In the genomic region with DNA sequence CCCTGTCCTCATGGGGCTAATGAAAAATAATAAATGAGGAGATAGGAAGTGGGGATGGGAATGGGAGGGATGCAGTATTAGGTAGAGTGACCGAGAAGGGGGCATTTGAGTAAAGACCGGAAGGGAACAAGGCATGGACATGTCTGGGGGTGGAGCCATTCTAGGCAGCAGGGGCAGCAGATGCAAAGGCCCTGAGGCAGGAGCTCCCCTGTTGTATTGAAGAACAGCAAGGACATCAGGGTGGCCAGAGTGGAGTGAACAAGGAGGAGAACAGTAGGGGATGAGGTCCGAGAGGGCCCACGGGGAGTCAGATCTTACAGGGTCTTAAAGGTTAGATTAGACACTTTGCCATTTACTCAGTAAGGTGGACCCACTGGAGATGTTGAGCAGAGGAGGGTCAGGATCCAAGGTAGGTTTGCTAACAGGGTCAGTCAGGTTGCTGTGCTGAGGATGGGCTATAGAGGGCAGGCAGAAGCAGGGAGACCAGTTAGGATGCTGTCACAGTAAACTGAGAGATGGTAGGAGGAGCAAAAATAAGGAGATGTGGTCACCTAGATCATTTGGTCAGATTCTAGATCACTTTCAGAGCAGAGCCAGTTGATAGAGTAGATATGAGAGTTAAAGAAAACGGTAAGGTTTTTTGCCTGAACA, we compare ENCODE assay signal across 17 cellular contexts. TPM values are rescaled to one million over a fixed set of nuclear protein-coding genes. Genes with fewer than 3 reads are reported as not detected.
DNase-seq lines count a peak whose midpoint lies in the region; ATAC-seq and TF ChIP-seq lines count a peak whose summit lies in the region.
"Had no signal": no experiment of that assay in that cellular context is flagged by ENCODE, and none has a peak within 500 bp of the region (broad histone marks: within the 10 kb centered on the region; RNA-seq: fewer than 3 reads in every experiment).

No MANE protein-coding gene starts in this region.

- ATAC-seq in heart right ventricle (peak in 1 of 8 donors; percentile 18), HCT116 (peak; percentile 59), WTC11 (peak; percentile 56), GM18867 (IDR thresholded peaks at IDR 0.05; ENCODE audit: unreplicated experiment) (no peak)

- no peak; the same call in 1 of the 2 replicates for TF ChIP-seq RAD21 in HCT116 (IDR thresholded peaks at IDR 0.05; ENCODE audit: low read depth)

- no peak for DNase-seq in heart right ventricle
- DNase-seq in cardiac septum (ENCODE audit: low spot score), result no peak
- no peak for DNase-seq in HCT116 (ENCODE audit: low read depth, low spot score)
- DNase-seq in WTC11 (ENCODE audit: low spot score), result no peak
- DNase-seq in epithelial cell of proximal tubule (ENCODE audit: low read depth), result no peak
- no peak for DNase-seq in NCI-H345 treated with DMSO at 0.1 percent for 48 hours (lab: John Stamatoyannopoulos, UW; ENCODE audit: unreplicated experiment)
- no peak for DNase-seq in amniotic stem cell (lab: John Stamatoyannopoulos, UW)
- DNase-seq: 8988T, DMS 273 treated with DMSO at 0.1 percent for 48 hours, DND-41, GOT3, NCI-H1436, NCI-H1930, NCI-H226, NCI-H524 treated with DMSO at 0.1 percent for 48 hours, PC-9 had no signal

- CTCF ChIA-PET in HCT116 (lab: Charles Lee), result no interaction called here
- CTCF ChIA-PET in WTC11 (lab: Charles Lee), result no interaction called here

- H3K9me3 Mint-ChIP-seq in WTC11, result no peaks in the 10 kb centered on the region

- H3K4me3 ChIP-seq in heart right ventricle (no peak overlapping the region), HCT116 (replicated peaks in 1 of 2; ENCODE audit: low read depth in 1 of 2, low read length in 2 of 2) (no peak overlapping the region), epithelial cell of proximal tubule (ENCODE audit: low read depth, low read length) (no peak overlapping the region)
- H3K4me3 ChIP-seq: PC-9 had no signal

- RAD21 ChIA-PET in HCT116 (lab: Charles Lee; ENCODE audit: low non-redundant PET in 1 of 2, low total read pairs in 2 of 2, uncharacterized antibody in 2 of 2, unreplicated experiment in 2 of 2), result no interaction called here

- H3K27me3 ChIP-seq in heart right ventricle (no peaks in the 10 kb centered on the region), HCT116 (ENCODE audit: insufficient read depth, low read length) (no peaks in the 10 kb centered on the region)

- no peaks in the 10 kb centered on the region for H3K9me2 ChIP-seq in HCT116 (ENCODE audit: insufficient read depth)

- 95% methylated on average over 5 of the region's 5 CpGs for WGBS in heart right ventricle, 2 donors

- H3K79me2 ChIP-seq in HCT116 (ENCODE audit: insufficient read depth, low read length), result no peaks in the 10 kb centered on the region

- TF ChIP-seq CTCF in heart right ventricle (IDR thresholded peaks at IDR 0.05), result peak in 2 of 9 donors; percentile 8 to 16
- TF ChIP-seq CTCF in HCT116 (IDR thresholded peaks at IDR 0.05 in 2 of 3, conservative IDR thresholded peaks at IDR 0.05 in 1 of 3; ENCODE audit: borderline replicate concordance in 1 of 3, insufficient read depth in 1 of 3, low read depth in 2 of 3, low read length in 2 of 3), result 0 out of 6 replicates have a peak, but pooled peaks of 2 of the 3 experiments have one; percentile 14 to 19
- no peak for TF ChIP-seq CTCF in WTC11 (IDR thresholded peaks at IDR 0.05)
- peak; percentile 11 for TF ChIP-seq CTCF in epithelial cell of proximal tubule (conservative IDR thresholded peaks at IDR 0.05; ENCODE audit: low read depth, low read length)

- no peak overlapping the region for H3K4me2 ChIP-seq in HCT116 (ENCODE audit: low read length)
- H3K4me2 ChIP-seq: PC-9 had no signal

- H3K4me3 Mint-ChIP-seq in WTC11, result no peak overlapping the region

- no peaks in the 10 kb centered on the region for H3K4me1 Mint-ChIP-seq in WTC11

- peaks cover 36% of the 10 kb centered on the region for H3K36me3 Mint-ChIP-seq in WTC11

- H3K27ac ChIP-seq in heart right ventricle, result peak overlapping the region; percentile 49 to 85 (median 74)
- no peak overlapping the region for H3K27ac ChIP-seq in HCT116 (ENCODE audit: low read depth, low read length)
- H3K27ac ChIP-seq: PC-9 had no signal

- intact Hi-C loops in heart right ventricle (cut with DNase I), result no loop called here
- intact Hi-C loops in cardiac septum (cut with DNase I), result loop anchor here (1.0 kb wide), 1 partner anchor 17 kb away; no protein-coding TSS in a partner anchor
- intact Hi-C loops in HCT116 (cut with micrococcal nuclease), result no loop called here

- H3K4me1 ChIP-seq in heart right ventricle, result peaks cover 0 to 34% (median 9%) of the 10 kb centered on the region in 9 donors
- H3K4me1 ChIP-seq in HCT116 (ENCODE audit: control insufficient read depth in 1 of 2, insufficient read depth in 2 of 2, low read length in 2 of 2), result peaks cover 0 to 8% of the 10 kb centered on the region in 2 experiments; a peak in 2 of 4 replicates

- no peak overlapping the region for H3K27ac Mint-ChIP-seq in WTC11

- no peaks in the 10 kb centered on the region for H4K20me1 ChIP-seq in HCT116 (ENCODE audit: insufficient read depth)

- TF ChIP-seq POLR2A in HCT116 (IDR thresholded peaks at IDR 0.05; ENCODE audit: borderline replicate concordance, extremely low read depth, insufficient read depth, insufficient read length), result no peak

- no TSS peak for BruUV-seq in HCT116 (replicated peaks; lab: Mats Ljungman, UMichigan)

- H3K36me3 ChIP-seq in heart right ventricle (peaks cover 0 to 100% (median 48%) of the 10 kb centered on the region in 9 donors), HCT116 (ENCODE audit: control insufficient read depth in 1 of 2, insufficient read depth in 2 of 2, low read length in 2 of 2) (peaks cover 9 to 20% of the 10 kb centered on the region in 2 experiments)

- H3K9me3 ChIP-seq in heart right ventricle (no peaks in the 10 kb centered on the region), HCT116 (ENCODE audit: control insufficient read depth in 1 of 2, insufficient read depth in 1 of 2, low read depth in 1 of 2, low read length in 2 of 2) (no peaks in the 10 kb centered on the region)

- no peak overlapping the region for H3K9ac ChIP-seq in HCT116 (ENCODE audit: low read length)

- H3K27me3 Mint-ChIP-seq in WTC11 (ENCODE audit: low read depth), result no peaks in the 10 kb centered on the region

- POLR2A ChIA-PET in HCT116 (lab: Charles Lee), result no interaction called here
- POLR2A ChIA-PET in WTC11 (lab: Charles Lee), result no interaction called here

- H2AFZ ChIP-seq in HCT116 (ENCODE audit: low read depth, low read length, poor library complexity, severe bottlenecking), result no peak overlapping the region
- H2AFZ ChIP-seq: PC-9 had no signal

TF ChIP-seq in HCT116, 20 proteins besides CTCF, POLR2A, EP300 and RAD21 (continues in another document):
- TF ChIP-seq SP1 (IDR thresholded peaks at IDR 0.05; ENCODE audit: low read depth), result no peak
- TF ChIP-seq ELF1 (IDR thresholded peaks at IDR 0.05; ENCODE audit: borderline replicate concordance, low read depth), result no peak
- no peak for TF ChIP-seq JUND (IDR thresholded peaks at IDR 0.05)

TF ChIP-seq in WTC11, 78 proteins besides CTCF, POLR2A, EP300 and RAD21:
- no peak for TF ChIP-seq NFE2L1 (CRISPR knock-in tag; IDR thresholded peaks at IDR 0.05)
- TF ChIP-seq, protein P1, sequence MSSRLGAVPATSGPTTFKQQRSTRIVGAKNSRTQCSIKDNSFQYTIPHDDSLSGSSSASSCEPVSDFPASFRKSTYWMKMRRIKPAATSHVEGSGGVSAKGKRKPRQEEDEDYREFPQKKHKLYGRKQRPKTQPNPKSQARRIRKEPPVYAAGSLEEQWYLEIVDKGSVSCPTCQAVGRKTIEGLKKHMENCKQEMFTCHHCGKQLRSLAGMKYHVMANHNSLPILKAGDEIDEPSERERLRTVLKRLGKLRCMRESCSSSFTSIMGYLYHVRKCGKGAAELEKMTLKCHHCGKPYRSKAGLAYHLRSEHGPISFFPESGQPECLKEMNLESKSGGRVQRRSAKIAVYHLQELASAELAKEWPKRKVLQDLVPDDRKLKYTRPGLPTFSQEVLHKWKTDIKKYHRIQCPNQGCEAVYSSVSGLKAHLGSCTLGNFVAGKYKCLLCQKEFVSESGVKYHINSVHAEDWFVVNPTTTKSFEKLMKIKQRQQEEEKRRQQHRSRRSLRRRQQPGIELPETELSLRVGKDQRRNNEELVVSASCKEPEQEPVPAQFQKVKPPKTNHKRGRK (CRISPR knock-in tag; IDR thresholded peaks at IDR 0.05; ENCODE audit: borderline replicate concordance), result no peak
- TF ChIP-seq MYBL2 (CRISPR knock-in tag; IDR thresholded peaks at IDR 0.05), result no peak
- no peak for TF ChIP-seq SP1 (CRISPR knock-in tag; conservative IDR thresholded peaks at IDR 0.05)
TF ChIP-seq in WTC11: peak in this region for 0.

RNA-seq across cellular contexts. Expression of a gene that starts 18.7 kb away (rescaled TPM):
- total RNA-seq in heart right ventricle, result 10 to 100 TPM; 21.0 to 38.1 (median 31.6) TPM
- polyA plus RNA-seq in heart right ventricle, result 10 to 100 TPM; 15.2 to 20.1 TPM
- 22.3 TPM for total RNA-seq in cardiac septum
- 29.5 TPM for total RNA-seq in HCT116 (2021; ENCODE audit: unreplicated experiment)
- polyA plus RNA-seq in HCT116 (2012), result 15.0 and 15.7 TPM in 2 replicates
- total RNA-seq in WTC11 (2021), result 29.6 to 33.6 TPM (median 31.0 TPM) in 3 replicates
- 10.8 and 14.8 TPM in 2 replicates for total RNA-seq in epithelial cell of proximal tubule
